15 cellular contexts compared by ENCODE assay signal in the genomic region with DNA sequence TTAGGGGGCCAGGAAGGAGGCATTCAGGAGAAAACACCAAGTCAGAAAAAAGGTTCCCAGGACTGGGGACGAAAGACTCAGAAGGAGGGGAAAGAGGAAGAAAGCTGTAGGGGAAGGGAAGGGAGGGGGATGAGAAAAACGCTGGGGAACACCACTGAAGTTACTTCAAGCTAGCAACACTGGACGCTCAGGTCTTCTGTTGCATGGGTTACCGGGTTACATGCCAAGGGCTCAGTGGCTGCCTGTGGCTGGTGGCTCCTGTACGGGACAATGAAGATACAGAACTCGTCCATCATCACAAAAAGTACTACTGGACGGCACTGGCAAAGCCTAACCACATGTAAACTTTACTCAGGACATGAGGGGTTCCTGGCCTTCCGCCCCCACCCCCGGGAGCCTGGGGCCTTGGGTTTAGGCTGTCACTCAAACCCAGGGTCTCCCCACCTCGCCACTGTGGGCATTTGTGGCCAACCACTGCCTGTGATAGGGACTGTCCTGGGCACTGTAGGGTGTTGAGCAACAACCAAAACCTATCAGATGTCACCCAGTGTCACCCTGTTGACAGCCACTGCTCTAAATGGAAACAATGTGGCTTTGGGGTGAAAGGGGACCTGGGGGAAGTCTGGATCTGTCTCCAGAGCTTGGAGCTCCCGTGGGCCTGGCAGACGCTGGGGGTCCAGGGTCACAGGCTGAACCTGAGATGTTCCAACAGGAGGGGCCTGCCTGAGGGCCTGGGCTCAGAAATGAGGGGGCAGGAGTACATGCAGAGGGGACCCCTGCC. TPM values are rescaled to one million over a fixed set of nuclear protein-coding genes. Genes with fewer than 3 reads are reported as not detected.
DNase-seq lines count a peak whose midpoint lies in the region; ATAC-seq and TF ChIP-seq lines count a peak whose summit lies in the region.
"Had no signal": no experiment of that assay in that cellular context is flagged by ENCODE, and none has a peak within 500 bp of the region (broad histone marks: within the 10 kb centered on the region; RNA-seq: fewer than 3 reads in every experiment).

No MANE protein-coding gene starts in this region.

- peak overlapping the region; percentile 36 for H4K91ac ChIP-seq in mesenchymal stem cell (ENCODE audit: low read length)

- H3K27ac ChIP-seq in mesenchymal stem cell (ENCODE audit: low read length, poor library complexity, severe bottlenecking) (no peak overlapping the region), upper lobe of left lung (peak overlapping the region; percentile 75 to 85 (median 79)), A673 (ENCODE audit: low read depth, low read length, poor library complexity, severe bottlenecking) (no peak overlapping the region)
- H3K27ac ChIP-seq: pancreas had no signal

- intact Hi-C loops in A673 (cut with micrococcal nuclease; ENCODE audit: unreplicated experiment) = no loop called here

- H3K4me1 ChIP-seq in mesenchymal stem cell (ENCODE audit: control insufficient read depth, insufficient read depth, low read depth, low read length) (peaks cover 6% of the 10 kb centered on the region), upper lobe of left lung (peaks cover 27 to 57% (median 46%) of the 10 kb centered on the region in 4 donors), A673 (ENCODE audit: insufficient read depth, low read length, poor library complexity, severe bottlenecking) (no peaks in the 10 kb centered on the region)
- H3K4me1 ChIP-seq: pancreas had no signal

- POLR2A ChIA-PET in A673 (lab: Charles Lee; ENCODE audit: low non-redundant PET) = no interaction called here

- no peaks in the 10 kb centered on the region for H3K27me3 Mint-ChIP-seq in activated T-helper 17 cell treated with anti-CD3 and anti-CD28 coated beads, Interleukin-2, amount 50 U/mL, for 72 hours
- H3K27me3 Mint-ChIP-seq in type B pancreatic cell = peaks cover 5% of the 10 kb centered on the region

- H2BK5ac ChIP-seq in mesenchymal stem cell (ENCODE audit: low read depth, low read length, poor library complexity, severe bottlenecking) = no peak overlapping the region

- no peak overlapping the region for H4K8ac ChIP-seq in mesenchymal stem cell (ENCODE audit: low read length)

- H3K79me1 ChIP-seq in mesenchymal stem cell (replicated peaks; ENCODE audit: low read length, poor library complexity, severe bottlenecking) = no peaks in the 10 kb centered on the region

- peak overlapping the region; percentile 30 to 56 for H3K18ac ChIP-seq in mesenchymal stem cell (ENCODE audit: low read depth in 1 of 2, low read length in 2 of 2)

- BruUV-seq in A673 (replicated peaks; lab: Mats Ljungman, UMichigan) = no TSS peak

- H3K9ac ChIP-seq in mesenchymal stem cell (ENCODE audit: low read length) = no peak overlapping the region

- H3K27me3 ChIP-seq in mesenchymal stem cell (ENCODE audit: control insufficient read depth in 1 of 2, insufficient read depth in 1 of 2, low read length in 2 of 2) (no peaks in the 10 kb centered on the region), upper lobe of left lung (no peaks in the 10 kb centered on the region), A673 (replicated peaks; ENCODE audit: insufficient read depth, low read depth, low read length, poor library complexity) (peaks cover 3% of the 10 kb centered on the region)
- H3K27me3 ChIP-seq: pancreas had no signal

- peak; percentile 76 for DNase-seq in NK-92 treated with Interleukin-12 subunit alpha and Interleukin-12 subunit beta, amount 100 ng/mL, for 24 hours (lab: John Stamatoyannopoulos, UW)
- DNase-seq in NK-92 (lab: John Stamatoyannopoulos, UW; ENCODE audit: unreplicated experiment) (no peak), mesenchymal stem cell (no peak), upper lobe of left lung (peak in 1 of 2 donors; percentile 45), A673 (ENCODE audit: low spot score) (no peak), type B pancreatic cell (ENCODE audit: extremely low spot score, unreplicated experiment) (no peak)
- DNase-seq in activated CD4-positive, CD25-positive, alpha-beta regulatory T cell treated with anti-CD3 and anti-CD28 coated beads, Interleukin-2, amount 50 U/mL, for 72 hours = no peak
- DNase-seq: 8988T; activated CD4-positive, alpha-beta T cell treated with anti-CD3 and anti-CD28 coated beads, Interleukin-2, amount 50 U/mL, for 4 hours; activated naive CD4-positive, alpha-beta T cell treated with anti-CD3 and anti-CD28 coated beads, Interleukin-2, amount 50 U/mL, for 16 hours; DMS53; islet precursor cell; NCI-H510A; pancreas had no signal

- peak overlapping the region; percentile 30 for H2BK15ac ChIP-seq in mesenchymal stem cell (ENCODE audit: low read depth, poor library complexity, severe bottlenecking)

- peak overlapping the region in 1 of 2 experiments; percentile 9 for H2BK12ac ChIP-seq in mesenchymal stem cell (ENCODE audit: low read length in 2 of 2)

- no peaks in the 10 kb centered on the region for H3K36me3 Mint-ChIP-seq in activated T-helper 17 cell treated with anti-CD3 and anti-CD28 coated beads, Interleukin-2, amount 50 U/mL, for 72 hours (ENCODE audit: low read depth)
- no peaks in the 10 kb centered on the region for H3K36me3 Mint-ChIP-seq in type B pancreatic cell

- H3K9me3 ChIP-seq in mesenchymal stem cell (ENCODE audit: control insufficient read depth, low read length) (no peaks in the 10 kb centered on the region), upper lobe of left lung (no peaks in the 10 kb centered on the region), A673 (ENCODE audit: low read depth, low read length, poor library complexity, severe bottlenecking) (no peaks in the 10 kb centered on the region)
- H3K9me3 ChIP-seq: pancreas had no signal

- no peak overlapping the region for H2AK5ac ChIP-seq in mesenchymal stem cell (ENCODE audit: low read length, severe bottlenecking)

- no peak for TF ChIP-seq POLR2A in upper lobe of left lung (IDR thresholded peaks at IDR 0.05)

- H3K27ac Mint-ChIP-seq in activated T-helper 17 cell treated with anti-CD3 and anti-CD28 coated beads, Interleukin-2, amount 50 U/mL, for 72 hours = peak overlapping the region; percentile 56
- no peak overlapping the region for H3K27ac Mint-ChIP-seq in type B pancreatic cell

- H2BK120ac ChIP-seq in mesenchymal stem cell (ENCODE audit: low read depth, low read length) = no peak overlapping the region

- H2AFZ ChIP-seq in mesenchymal stem cell (ENCODE audit: low read depth, low read length) = no peak overlapping the region

- peak overlapping the region in 1 of 2 experiments; percentile 40 for H3K4ac ChIP-seq in mesenchymal stem cell (ENCODE audit: low read depth in 1 of 2, low read length in 2 of 2)

- no peak overlapping the region for H3K4me2 ChIP-seq in mesenchymal stem cell (ENCODE audit: low read length, poor library complexity, severe bottlenecking)

- H3K4me3 ChIP-seq in mesenchymal stem cell (ENCODE audit: insufficient read depth in 1 of 2, low read depth in 1 of 2, low read length in 2 of 2) (no peak overlapping the region), upper lobe of left lung (no peak overlapping the region), A673 (ENCODE audit: low read depth, low read length, poor library complexity, severe bottlenecking) (no peak overlapping the region)
- H3K4me3 ChIP-seq: pancreas had no signal

- TF ChIP-seq CTCF in upper lobe of left lung (IDR thresholded peaks at IDR 0.05) (no peak), A673 (conservative IDR thresholded peaks at IDR 0.05; ENCODE audit: low read depth, low read length) (no peak), type B pancreatic cell (conservative IDR thresholded peaks at IDR 0.05) (no peak)

- peaks cover 5% of the 10 kb centered on the region for H3K4me1 Mint-ChIP-seq in activated T-helper 17 cell treated with anti-CD3 and anti-CD28 coated beads, Interleukin-2, amount 50 U/mL, for 72 hours
- H3K4me1 Mint-ChIP-seq in type B pancreatic cell (ENCODE audit: unreplicated experiment) = peaks cover 13% of the 10 kb centered on the region

- H3K4me3 Mint-ChIP-seq in activated T-helper 17 cell treated with anti-CD3 and anti-CD28 coated beads, Interleukin-2, amount 50 U/mL, for 72 hours = peak overlapping the region; percentile 39
- H3K4me3 Mint-ChIP-seq in type B pancreatic cell = no peak overlapping the region

- WGBS in mesenchymal stem cell = 92% methylated on average over 12 of the region's 12 CpGs
- 68% methylated on average over 11 to 12 of the region's 12 CpGs for WGBS in upper lobe of left lung, 2 donors

- H3K14ac ChIP-seq in mesenchymal stem cell (ENCODE audit: low read length in 2 of 2) = peak overlapping the region in 1 of 2 experiments; percentile 2

- CTCF ChIA-PET in A673 (lab: Charles Lee) = no interaction called here

- H3K9me3 Mint-ChIP-seq in activated T-helper 17 cell treated with anti-CD3 and anti-CD28 coated beads, Interleukin-2, amount 50 U/mL, for 72 hours = no peaks in the 10 kb centered on the region
- H3K9me3 Mint-ChIP-seq in type B pancreatic cell = no peaks in the 10 kb centered on the region

- H3K36me3 ChIP-seq in mesenchymal stem cell (ENCODE audit: control insufficient read depth in 1 of 2, insufficient read depth in 2 of 2, low read depth in 1 of 2, low read length in 2 of 2) = no peaks in the 10 kb centered on the region
- no peaks in the 10 kb centered on the region for H3K36me3 ChIP-seq in upper lobe of left lung
- no peaks in the 10 kb centered on the region for H3K36me3 ChIP-seq in A673 (ENCODE audit: insufficient read depth, low read length, poor library complexity, severe bottlenecking)
- H3K36me3 ChIP-seq: pancreas had no signal

- no peak for TF ChIP-seq EP300 in upper lobe of left lung (IDR thresholded peaks at IDR 0.05)

- ATAC-seq in activated T-helper 17 cell treated with anti-CD3 and anti-CD28 coated beads, Interleukin-2, amount 50 U/mL, for 72 hours (replicated peaks) = peak; percentile 53
- ATAC-seq in upper lobe of left lung (ENCODE audit: low FRiP score in 2 of 2) = peak; percentile 28 to 58

- H3K23ac ChIP-seq in mesenchymal stem cell (ENCODE audit: low read length in 2 of 2) = no peak overlapping the region

RNA-seq across cellular contexts. Expression of gene CD93, which starts 40.3 kb away (rescaled TPM):
- total RNA-seq in activated T-helper 17 cell treated with anti-CD3 and anti-CD28 coated beads, Interleukin-2, amount 50 U/mL, for 72 hours = 1 to 10 TPM; 5.4 to 6.7 TPM
- 0.01 TPM for polyA plus RNA-seq in mesenchymal stem cell (2013, experiment 1 of 2)
- 0.01 TPM for polyA plus RNA-seq in mesenchymal stem cell (2013, experiment 2 of 2)
- total RNA-seq in upper lobe of left lung (100 to 1,000 TPM in 1 of 6 donors, 10 to 100 TPM in 5; 25.1 to 160 (median 68.8) TPM), A673 (2021) (0.06 TPM in 1 of 2 replicates, not detected in the other), type B pancreatic cell (ENCODE audit: low replicate concordance) (0.05 TPM in 1 of 2 replicates, not detected in the other)

Comparison
In these comparisons a context has a peak if more than half of its experiments do, and no peak if none do; other contexts are left out.
1. H3K27ac ChIP-seq: peak in upper lobe of left lung (4 of 4); none in mesenchymal stem cell (single experiment) and A673 (single experiment).